18 cellular contexts compared by ENCODE assay signal in the genomic region with DNA sequence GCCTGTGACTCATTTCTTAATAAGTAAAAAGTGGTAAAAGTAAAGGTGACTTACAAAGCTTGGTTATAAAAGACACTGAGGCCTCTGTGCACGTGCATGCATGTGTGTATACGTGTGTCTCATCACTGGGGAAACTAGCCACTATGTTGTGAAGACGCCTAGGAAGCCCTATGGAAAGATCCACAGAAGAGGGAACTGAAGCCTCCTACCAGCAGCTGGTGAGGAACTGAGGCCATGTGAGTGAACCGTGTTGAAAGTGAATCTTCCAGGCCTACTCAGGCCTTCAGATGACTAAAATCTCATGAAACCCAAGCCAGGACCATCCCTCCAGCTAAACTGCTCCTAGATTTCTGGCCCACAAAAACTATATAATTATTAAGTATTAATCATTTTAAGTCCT.
"Had no signal": no experiment of that assay in that cellular context is flagged by ENCODE, and none has a peak within 500 bp of the region (broad histone marks: within the 10 kb centered on the region; RNA-seq: fewer than 3 reads in every experiment).

No MANE protein-coding gene starts in this region.

- ATAC-seq: WTC11 had no signal

- H3K27ac Mint-ChIP-seq: activated naive CD8-positive, alpha-beta T cell treated with anti-CD3 and anti-CD28 coated beads for 36 hours; nephron; stimulated activated naive CD8-positive, alpha-beta T cell treated with anti-CD3 and anti-CD28 coated beads, Interleukin-15, Interleukin-2, amounts not matched to agents 100 ng/mL and 50 ng/mL, for 24 hours; WTC11 had no signal

- H3K4me1 Mint-ChIP-seq: activated naive CD8-positive, alpha-beta T cell treated with anti-CD3 and anti-CD28 coated beads for 36 hours; nephron had no signal

- H3K9me3 Mint-ChIP-seq: activated naive CD8-positive, alpha-beta T cell treated with anti-CD3 and anti-CD28 coated beads for 36 hours; central memory CD8-positive, alpha-beta T cell; nephron; stimulated activated naive CD8-positive, alpha-beta T cell treated with anti-CD3 and anti-CD28 coated beads, Interleukin-15, Interleukin-2, amounts not matched to agents 100 ng/mL and 50 ng/mL, for 24 hours; WTC11 had no signal

- H3K4me3 Mint-ChIP-seq: activated naive CD8-positive, alpha-beta T cell treated with anti-CD3 and anti-CD28 coated beads for 36 hours; central memory CD8-positive, alpha-beta T cell; nephron; stimulated activated naive CD8-positive, alpha-beta T cell treated with anti-CD3 and anti-CD28 coated beads, Interleukin-15, Interleukin-2, amounts not matched to agents 100 ng/mL and 50 ng/mL, for 24 hours; WTC11 had no signal

- DNase-seq: activated CD4-positive, alpha-beta T cell treated with anti-CD3 and anti-CD28 coated beads, Interleukin-2, amount 50 U/mL, for 48 hours; activated naive CD4-positive, alpha-beta T cell treated with Interleukin-2 at 50 U/mL for 16 hours; activated naive CD8-positive, alpha-beta T cell treated with anti-CD3 and anti-CD28 coated beads for 36 hours; activated T-cell treated with anti-CD3 and anti-CD28 coated beads, Interleukin-2, amount 50 U/mL, for 48 hours; effector memory CD4-positive, alpha-beta T cell; foreskin melanocyte; glutamatergic neuron; kidney glomerular epithelial cell; left ventricle myocardium inferior; midbrain; ovary; stimulated activated CD4-positive, alpha-beta T cell treated with anti-CD3 and anti-CD28 coated beads, Interleukin-4, amount 100 ng/mL, for 24 hours; T-helper 9 cell; thyroid gland had no signal

- H3K27me3 Mint-ChIP-seq: activated naive CD8-positive, alpha-beta T cell treated with anti-CD3 and anti-CD28 coated beads for 36 hours; central memory CD8-positive, alpha-beta T cell; stimulated activated naive CD8-positive, alpha-beta T cell treated with anti-CD3 and anti-CD28 coated beads, Interleukin-15, Interleukin-2, amounts not matched to agents 100 ng/mL and 50 ng/mL, for 24 hours had no signal

- H3K36me3 Mint-ChIP-seq: activated naive CD8-positive, alpha-beta T cell treated with anti-CD3 and anti-CD28 coated beads for 36 hours had no signal
